41 cellular contexts compared by ENCODE assay signal in genomic region chr16:47553853-47554564, GRCh38.
"Had no signal": no experiment of that assay in that cellular context is flagged by ENCODE, and none has a peak within 500 bp of the region (broad histone marks: within the 10 kb centered on the region; RNA-seq: fewer than 3 reads in every experiment).

No MANE protein-coding gene starts in this region.

- DNase-seq: activated effector memory CD4-positive, alpha-beta T cell treated with anti-CD3 and anti-CD28 coated beads, Interleukin-2, amount 50 U/mL, for 16 hours; activated effector memory CD4-positive, alpha-beta T cell treated with Interleukin-2 at 50 U/mL for 16 hours; activated gamma-delta T cell; activated gamma-delta T cell treated with Interleukin-2 at 50 U/mL for 16 hours; activated naive CD4-positive, alpha-beta T cell; activated naive CD4-positive, alpha-beta T cell treated with anti-CD3 and anti-CD28 coated beads for 36 hours; activated naive CD4-positive, alpha-beta T cell treated with anti-CD3 and anti-CD28 coated beads, Interleukin-2, amount 10 ng/mL, durations not matched to agents 7 days and 5 days; activated naive CD4-positive, alpha-beta T cell treated with anti-CD3 and anti-CD28 coated beads, Interleukin-2, amount 50 U/mL, for 16 hours; activated naive CD4-positive, alpha-beta T cell treated with Interleukin-2 at 50 U/mL for 16 hours; activated naive CD8-positive, alpha-beta T cell treated with anti-CD3 and anti-CD28 coated beads for 36 hours; activated naive CD8-positive, alpha-beta T cell treated with anti-CD3 and anti-CD28 coated beads, Interleukin-2, amount 10 ng/mL, durations not matched to agents 7 days and 5 days; activated naive CD8-positive, alpha-beta T cell treated with anti-CD3 and anti-CD28 coated beads, Interleukin-2, amount 50 U/mL, for 24 hours; activated T-cell treated with anti-CD3 and anti-CD28 coated beads for 4 hours; activated T-cell treated with anti-CD3 and anti-CD28 coated beads, Interleukin-2, amount 50 U/mL, for 1 hour; activated T-cell treated with anti-CD3 and anti-CD28 coated beads, Interleukin-2, amount 50 U/mL, for 24 hours; activated T-cell treated with anti-CD3 and anti-CD28 coated beads, Interleukin-2, amount 50 U/mL, for 4 hours; activated T-cell treated with anti-CD3 and anti-CD28 coated beads, Interleukin-2, amount 50 U/mL, for 48 hours; activated T-cell treated with anti-CD3 and anti-CD28 coated beads, Interleukin-2, amount 50 U/mL, for 72 hours; adrenal gland; amniotic stem cell; amygdala; anterior cingulate cortex; aorta; body of pancreas; brain microvascular endothelial cell; caudate nucleus; central memory CD4-positive, alpha-beta T cell; cerebellar nuclear complex had no signal

- H3K27me3 ChIP-seq: adrenal gland, ascending aorta, body of pancreas, brain microvascular endothelial cell, breast epithelium, cardiac muscle cell had no signal

- H3K27me3 Mint-ChIP-seq: activated naive CD4-positive, alpha-beta T cell treated with anti-CD3 and anti-CD28 coated beads, Interleukin-2, amount 10 ng/mL, durations not matched to agents 7 days and 5 days; activated naive CD4-positive, alpha-beta T cell treated with anti-CD3 and anti-CD28 coated beads, Interleukin-2, amount 50 U/mL, for 24 hours; activated naive CD8-positive, alpha-beta T cell; activated naive CD8-positive, alpha-beta T cell treated with anti-CD3 and anti-CD28 coated beads for 36 hours; activated naive CD8-positive, alpha-beta T cell treated with anti-CD3 and anti-CD28 coated beads, Interleukin-2, amount 10 ng/mL, durations not matched to agents 7 days and 5 days; activated naive CD8-positive, alpha-beta T cell treated with anti-CD3 and anti-CD28 coated beads, Interleukin-2, amount 50 U/mL, for 24 hours; activated T-cell treated with anti-CD3 and anti-CD28 coated beads, Interleukin-2, amount 50 U/mL, for 24 hours; activated T-helper 17 cell treated with anti-CD3 and anti-CD28 coated beads, Interleukin-2, amount 50 U/mL, for 72 hours; central memory CD8-positive, alpha-beta T cell had no signal

- H3K4me1 ChIP-seq: adrenal gland, ascending aorta, body of pancreas, breast epithelium had no signal

- H3K4me3 ChIP-seq: adrenal gland, ascending aorta, body of pancreas, breast epithelium, cardiac muscle cell had no signal

- H3K9me3 ChIP-seq: body of pancreas had no signal

- ATAC-seq: activated naive CD4-positive, alpha-beta T cell treated with anti-CD3 and anti-CD28 coated beads, Interleukin-2, amount 50 U/mL, for 72 hours; activated naive CD8-positive, alpha-beta T cell treated with anti-CD3 and anti-CD28 coated beads, Interleukin-2, amount 50 U/mL, for 24 hours; activated T-cell treated with anti-CD3 and anti-CD28 coated beads, Interleukin-2, amount 50 U/mL, for 4 hours; activated T-cell treated with anti-CD3 and anti-CD28 coated beads, Interleukin-2, amount 50 U/mL, for 72 hours; activated T-helper 17 cell treated with anti-CD3 and anti-CD28 coated beads, Interleukin-2, amount 50 U/mL, for 72 hours; body of pancreas had no signal

- H3K27ac ChIP-seq: adrenal gland, ascending aorta, body of pancreas, brain microvascular endothelial cell, breast epithelium, cardiac muscle cell had no signal

- H3K4me1 Mint-ChIP-seq: activated naive CD4-positive, alpha-beta T cell treated with anti-CD3 and anti-CD28 coated beads, Interleukin-2, amount 10 ng/mL, durations not matched to agents 7 days and 5 days; activated naive CD4-positive, alpha-beta T cell treated with anti-CD3 and anti-CD28 coated beads, Interleukin-2, amount 50 U/mL, for 24 hours; activated naive CD8-positive, alpha-beta T cell treated with anti-CD3 and anti-CD28 coated beads for 36 hours; activated naive CD8-positive, alpha-beta T cell treated with anti-CD3 and anti-CD28 coated beads, Interleukin-2, amount 10 ng/mL, durations not matched to agents 7 days and 5 days; activated naive CD8-positive, alpha-beta T cell treated with anti-CD3 and anti-CD28 coated beads, Interleukin-2, amount 50 U/mL, for 24 hours; activated T-helper 17 cell treated with anti-CD3 and anti-CD28 coated beads, Interleukin-2, amount 50 U/mL, for 72 hours; brain had no signal

- H3K36me3 ChIP-seq: adrenal gland, breast epithelium had no signal

- FAIRE-seq: astrocyte, bronchial epithelial cell had no signal

- H3K27ac Mint-ChIP-seq: activated naive CD4-positive, alpha-beta T cell treated with anti-CD3 and anti-CD28 coated beads for 36 hours; activated naive CD4-positive, alpha-beta T cell treated with anti-CD3 and anti-CD28 coated beads, Interleukin-2, amount 10 ng/mL, durations not matched to agents 7 days and 5 days; activated naive CD4-positive, alpha-beta T cell treated with anti-CD3 and anti-CD28 coated beads, Interleukin-2, amount 50 U/mL, for 24 hours; activated naive CD4-positive, alpha-beta T cell treated with anti-CD3 and anti-CD28 coated beads, Interleukin-2, amount 50 U/mL, for 72 hours; activated naive CD8-positive, alpha-beta T cell; activated naive CD8-positive, alpha-beta T cell treated with anti-CD3 and anti-CD28 coated beads for 36 hours; activated naive CD8-positive, alpha-beta T cell treated with anti-CD3 and anti-CD28 coated beads, Interleukin-2, amount 50 U/mL, for 24 hours; activated T-cell treated with anti-CD3 and anti-CD28 coated beads, Interleukin-2, amount 50 U/mL, for 24 hours; activated T-cell treated with anti-CD3 and anti-CD28 coated beads, Interleukin-2, amount 50 U/mL, for 72 hours; activated T-helper 1 cell treated with anti-CD3 and anti-CD28 coated beads, Interleukin-12 subunit alpha, Interleukin-12 subunit beta, Interleukin-2, Interleukin-4 antibody, amounts not matched to agents 30 ng/mL and 10 ng/mL and 1 ng/mL, durations not matched to agents 14 hours and 24 hours and 36 hours; activated T-helper 17 cell treated with anti-CD3 and anti-CD28 coated beads, Interleukin-2, amount 50 U/mL, for 72 hours; activated T-helper 2 cell treated with anti-CD3 and anti-CD28 coated beads, Interferon-gamma antibody, Interleukin-2, Interleukin-4, amounts not matched to agents 10 μg/mL and 5 μg/mL and 100 μg/mL, durations not matched to agents 14 hours and 24 hours and 36 hours; brain had no signal

- H3K4me3 Mint-ChIP-seq: activated naive CD4-positive, alpha-beta T cell treated with anti-CD3 and anti-CD28 coated beads for 36 hours; activated naive CD4-positive, alpha-beta T cell treated with anti-CD3 and anti-CD28 coated beads, Interleukin-2, amount 10 ng/mL, durations not matched to agents 7 days and 5 days; activated naive CD4-positive, alpha-beta T cell treated with anti-CD3 and anti-CD28 coated beads, Interleukin-2, amount 50 U/mL, for 24 hours; activated naive CD8-positive, alpha-beta T cell; activated naive CD8-positive, alpha-beta T cell treated with anti-CD3 and anti-CD28 coated beads for 36 hours; activated naive CD8-positive, alpha-beta T cell treated with anti-CD3 and anti-CD28 coated beads, Interleukin-2, amount 10 ng/mL, durations not matched to agents 7 days and 5 days; activated naive CD8-positive, alpha-beta T cell treated with anti-CD3 and anti-CD28 coated beads, Interleukin-2, amount 50 U/mL, for 24 hours; activated T-cell treated with anti-CD3 and anti-CD28 coated beads, Interleukin-2, amount 50 U/mL, for 24 hours; activated T-cell treated with anti-CD3 and anti-CD28 coated beads, Interleukin-2, amount 50 U/mL, for 4 hours; activated T-cell treated with anti-CD3 and anti-CD28 coated beads, Interleukin-2, amount 50 U/mL, for 72 hours; activated T-helper 1 cell treated with anti-CD3 and anti-CD28 coated beads, Interleukin-12 subunit alpha, Interleukin-12 subunit beta, Interleukin-2, Interleukin-4 antibody, amounts not matched to agents 30 ng/mL and 10 ng/mL and 1 ng/mL, durations not matched to agents 14 hours and 24 hours and 36 hours; activated T-helper 17 cell treated with anti-CD3 and anti-CD28 coated beads, Interleukin-2, amount 50 U/mL, for 72 hours; brain; central memory CD8-positive, alpha-beta T cell had no signal
